ENCODE assay signal across 11 cellular contexts in the genomic region with DNA sequence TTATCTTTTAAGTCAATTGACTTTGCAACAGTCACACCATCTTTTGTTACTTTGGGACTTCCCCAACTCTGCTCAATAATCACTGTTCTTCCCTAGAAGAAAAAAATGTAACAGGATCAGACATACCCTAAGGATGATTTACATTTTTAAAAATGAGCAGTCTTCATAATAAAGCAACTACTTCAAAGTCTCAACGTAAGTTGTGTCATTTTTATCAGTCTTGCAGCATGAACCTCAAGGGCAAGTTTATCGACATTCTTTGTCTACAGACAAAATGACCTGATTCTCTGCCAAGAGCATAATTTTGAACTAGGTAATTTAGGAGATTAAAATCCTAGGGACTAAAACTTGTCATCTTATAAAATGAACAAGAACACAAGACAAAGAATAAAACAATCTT. TPM values are rescaled to one million over a fixed set of nuclear protein-coding genes. Genes with fewer than 3 reads are reported as not detected.
A peak's percentile ranks its signal among the peaks of the same experiment; 100 is the strongest.
DNase-seq lines count a peak whose midpoint lies in the region; ATAC-seq, FAIRE-seq and TF ChIP-seq lines count a peak whose summit lies in the region.
"Had no signal": no experiment of that assay in that cellular context is flagged by ENCODE, and none has a peak within 500 bp of the region (broad histone marks: within the 10 kb centered on the region; RNA-seq: fewer than 3 reads in every experiment).

No MANE protein-coding gene starts in this region.

- H3K36me3 Mint-ChIP-seq in CD8-positive, alpha-beta memory T cell = peaks cover 0 to 81% (median 5%) of the 10 kb centered on the region in 3 donors

- H3K79me2 ChIP-seq in KMS-11 (ENCODE audit: insufficient read depth, low read depth) = peaks cover 94% of the 10 kb centered on the region
- peaks cover 92% of the 10 kb centered on the region for H3K79me2 ChIP-seq in K562 (ENCODE audit: control insufficient read depth, insufficient read depth, low read length)

- no peaks in the 10 kb centered on the region for H3K27me3 Mint-ChIP-seq in CD8-positive, alpha-beta memory T cell
- H3K27me3 Mint-ChIP-seq: naive B cell had no signal

- H3K4me3 Mint-ChIP-seq in CD8-positive, alpha-beta memory T cell = peak overlapping the region; percentile 87 to 99 (median 90)

- no peak overlapping the region for H3K27ac ChIP-seq in CD8-positive, alpha-beta memory T cell (ENCODE audit: low read depth, low read length)
- H3K27ac ChIP-seq in KMS-11 (no peak overlapping the region; the same call in 1 of the 2 replicates), K562 (ENCODE audit: extremely low read depth, low read depth, low read length) (peak overlapping the region; percentile 44; the same call in 1 of the 3 replicates), muscle layer of duodenum (ENCODE audit: low read length) (no peak overlapping the region)

- TF ChIP-seq RAD21 in K562 (CRISPR knock-in tag; conservative IDR thresholded peaks at IDR 0.05 in 1 of 2, IDR thresholded peaks at IDR 0.05 in 1 of 2) = no peak

- CTCF ChIA-PET in CD8-positive, alpha-beta memory T cell (lab: Charles Lee) = interaction anchor here (1.0 to 1.6 kb wide), 2 partner anchors 44 to 384 kb away, joined by 3 to 5 read pairs; a partner anchor contains a TSS
- CTCF ChIA-PET in K562 (lab: Yijun Ruan, JAX; ENCODE audit: low intra/inter-chr PET ratio) = no interaction called here

- no peaks in the 10 kb centered on the region for H3K9me3 Mint-ChIP-seq in CD8-positive, alpha-beta memory T cell
- H3K9me3 Mint-ChIP-seq: naive B cell had no signal

- intact Hi-C loops in K562 (cut with micrococcal nuclease) = loop anchor here (5.0 kb wide), 2 partner anchors 100 to 210 kb away; a partner anchor contains a TSS

- peaks cover 44% of the 10 kb centered on the region for H3K4me1 ChIP-seq in CD8-positive, alpha-beta memory T cell (ENCODE audit: insufficient read depth, low read length)
- H3K4me1 ChIP-seq in KMS-11 (ENCODE audit: low read depth, poor library complexity, severe bottlenecking) (peaks cover 62% of the 10 kb centered on the region), K562 (replicated peaks in 1 of 2; ENCODE audit: control insufficient read depth in 2 of 2, insufficient read depth in 2 of 2, low read length in 2 of 2) (peaks cover 10 to 17% of the 10 kb centered on the region in 2 experiments; a peak in 4 of 5 replicates), muscle layer of duodenum (ENCODE audit: control insufficient read depth in 1 of 2, insufficient read depth in 2 of 2, low read length in 2 of 2) (peaks cover 3 to 35% of the 10 kb centered on the region in 2 donors)

- TF ChIP-seq EP300 in K562 (IDR thresholded peaks at IDR 0.05; ENCODE audit: low read length) = no peak

- H3K9me1 ChIP-seq in K562 (ENCODE audit: control insufficient read depth, insufficient read depth, low read length) = no peaks in the 10 kb centered on the region

- no peak for TF ChIP-seq CTCF in KMS-11 (conservative IDR thresholded peaks at IDR 0.05; ENCODE audit: low read depth, low read length)
- no peak for TF ChIP-seq CTCF in K562 (IDR thresholded peaks at IDR 0.05 in 2 of 3, conservative IDR thresholded peaks at IDR 0.05 in 1 of 3; ENCODE audit: insufficient read depth in 2 of 3, low read depth in 1 of 3, low read length in 3 of 3)

- H3K9me3 ChIP-seq in CD8-positive, alpha-beta memory T cell (ENCODE audit: low read length) = no peaks in the 10 kb centered on the region
- no peaks in the 10 kb centered on the region for H3K9me3 ChIP-seq in K562 (replicated peaks; ENCODE audit: control insufficient read depth, insufficient read depth, low read depth, low read length)
- no peaks in the 10 kb centered on the region for H3K9me3 ChIP-seq in muscle layer of duodenum (ENCODE audit: control insufficient read depth in 1 of 2, low read length in 2 of 2)

- in situ Hi-C loops in K562 (cut with MboI) = no loop called here

- H3K9ac ChIP-seq in KMS-11 = peak overlapping the region; percentile 92; the same call in 1 of the 2 replicates
- peak overlapping the region in 1 of 2 experiments; percentile 99; a peak in 2 of 4 replicates for H3K9ac ChIP-seq in K562 (ENCODE audit: insufficient read depth in 1 of 2, low read depth in 2 of 2, low read length in 2 of 2)

- H3K4me3 ChIP-seq in CD8-positive, alpha-beta memory T cell (ENCODE audit: low read length) = peak overlapping the region; percentile 7
- H3K4me3 ChIP-seq in KMS-11 (IDR thresholded peaks at IDR 0.05; ENCODE audit: insufficient read depth, low read depth, low read length) (peak overlapping the region; percentile 21), K562 (peak overlapping the region; percentile 74), muscle layer of duodenum (ENCODE audit: low read depth in 1 of 2, low read length in 2 of 2) (peak overlapping the region; percentile 82 to 93)

- POLR2A ChIA-PET in CD8-positive, alpha-beta memory T cell (lab: Charles Lee) = no interaction called here
- POLR2A ChIA-PET in K562 (lab: Yijun Ruan, JAX) = interaction anchor here (0.6 to 6.5 kb wide), 4 partner anchors 9 to 18 kb away, joined by 3 to 34 read pairs (median 6); a partner anchor contains a TSS

- no TSS peak for BruUV-seq in K562 (replicated peaks; lab: Mats Ljungman, UMichigan)

- no peak for DNase-seq in CD8-positive, alpha-beta memory T cell
- DNase-seq in K562 (ENCODE audit: extremely low read depth in 1 of 4, low spot score in 3 of 4) (no peak), globus pallidus (ENCODE audit: low spot score) (no peak), NCI-H2107 (lab: John Stamatoyannopoulos, UW) (no peak), germinal center (ENCODE audit: low spot score) (no peak)
- DNase-seq in stimulated activated CD4-positive, alpha-beta T cell treated with anti-CD3 and anti-CD28 coated beads, Interleukin-1b, Interleukin-23, amount 100 ng/mL, for 48 hours = no peak
- DNase-seq: activated gamma-delta T cell, naive B cell, NCI-H1417 had no signal

- peaks cover 52% of the 10 kb centered on the region for H4K20me1 ChIP-seq in KMS-11 (ENCODE audit: insufficient read depth)
- H4K20me1 ChIP-seq in K562 (replicated peaks; ENCODE audit: control insufficient read depth, insufficient read depth, low read length) = peaks cover 14% of the 10 kb centered on the region

- H3K27me3 ChIP-seq in CD8-positive, alpha-beta memory T cell (ENCODE audit: insufficient read depth, low read length, poor library complexity, severe bottlenecking) = no peaks in the 10 kb centered on the region
- H3K27me3 ChIP-seq in KMS-11 (ENCODE audit: insufficient read depth, low read depth) (no peaks in the 10 kb centered on the region), K562 (ENCODE audit: control insufficient read depth in 2 of 2, insufficient read depth in 2 of 2, low read length in 2 of 2) (no peaks in the 10 kb centered on the region), muscle layer of duodenum (ENCODE audit: low read depth, low read length) (no peaks in the 10 kb centered on the region)

- peak overlapping the region; percentile 58 to 99 (median 96) for H3K27ac Mint-ChIP-seq in CD8-positive, alpha-beta memory T cell

- H3K4me1 Mint-ChIP-seq in CD8-positive, alpha-beta memory T cell = peaks cover 49 to 69% (median 63%) of the 10 kb centered on the region in 3 donors

- no peak for ATAC-seq in K562

- H3K36me3 ChIP-seq in CD8-positive, alpha-beta memory T cell (ENCODE audit: insufficient read depth, low read length) = peaks cover 37% of the 10 kb centered on the region
- H3K36me3 ChIP-seq in KMS-11 (ENCODE audit: insufficient read depth) (peaks cover 56% of the 10 kb centered on the region), K562 (ENCODE audit: control insufficient read depth, insufficient read depth, low read length) (peaks cover 78% of the 10 kb centered on the region), muscle layer of duodenum (ENCODE audit: control insufficient read depth in 1 of 2, insufficient read depth in 2 of 2, low read length in 2 of 2) (peaks cover 27 to 47% of the 10 kb centered on the region in 2 donors)

- FAIRE-seq in K562 (lab: Jason Lieb, UNC) = no peak

- no peak for TF ChIP-seq POLR2A in K562 (conservative IDR thresholded peaks at IDR 0.05)

- whole genome bisulfite sequencing in K562 (ENCODE audit: insufficient coverage, low coverage, missing lambda C conversion rate) = 0% methylated on average over 2 of the region's 2 CpGs

- H2AFZ ChIP-seq in KMS-11 (ENCODE audit: low read depth) (no peak overlapping the region), K562 (ENCODE audit: low read depth, low read length) (no peak overlapping the region)

- peak overlapping the region; percentile 83 for H3K4me2 ChIP-seq in KMS-11
- H3K4me2 ChIP-seq in K562 (ENCODE audit: insufficient read depth, low read length) = peak overlapping the region; percentile 95

RNA-seq across cellular contexts. Expression of a gene that starts 2.3 kb away (rescaled TPM):
- 1,000 to 10,000 TPM; 1,152 to 1,183 TPM for total RNA-seq in CD8-positive, alpha-beta memory T cell
- 110 TPM for polyA plus RNA-seq in CD8-positive, alpha-beta memory T cell
- 178 and 396 TPM in 2 replicates for total RNA-seq in K562 (2011; cell fraction: chromatin; rRNA removed; ENCODE audit: low replicate concordance)
- 123 and 133 TPM in 2 replicates for total RNA-seq in K562 (2011; cell fraction: nucleolus; rRNA removed)
- 166 and 176 TPM in 2 replicates for total RNA-seq in K562 (2011; cell fraction: nucleoplasm; rRNA removed)
- total RNA-seq in K562 (2014; rRNA removed) (398 and 400 TPM in 2 replicates), K562 (2014; rRNA removed; fragmentation: Illumina TruSeq; extraction: Trizol) (816 and 890 TPM in 2 replicates), K562 (2015; rRNA removed; fragmentation: Illumina TruSeq; extraction: Trizol) (663 and 710 TPM in 2 replicates), K562 (2021) (561 and 583 TPM in 2 replicates)
- polyA plus RNA-seq in K562 (2011; rRNA removed) (411 and 575 TPM in 2 replicates), K562 (2014; fragmentation: Illumina TruSeq; extraction: Trizol) (654 and 736 TPM in 2 replicates), K562 (2014; fragmentation: Nextera tagmentation; extraction: Ambion mirVana) (1,000 to 10,000 TPM in 1 of 2 experiments, 100 to 1,000 TPM in 1; 622 to 1,014 TPM), K562 (2014; rRNA removed) (508 and 510 TPM in 2 replicates)
- 100 and 172 TPM in 2 replicates for polyA plus RNA-seq in K562 (2011; cell fraction: cytosol; rRNA removed)
- 163 and 169 TPM in 2 replicates for polyA plus RNA-seq in K562 (2011; cell fraction: nucleus; rRNA removed)
- 361 and 520 TPM in 2 replicates for polyA plus RNA-seq in K562 (2012)
- polyA minus RNA-seq in K562 (2011; rRNA and poly(A)+ RNA removed) = 835 and 848 TPM in 2 replicates
- polyA minus RNA-seq in K562 (2011; cell fraction: cytosol; rRNA and poly(A)+ RNA removed) = 305 and 355 TPM in 2 replicates
- polyA minus RNA-seq in K562 (2011; cell fraction: nucleus; rRNA and poly(A)+ RNA removed) = 151 and 279 TPM in 2 replicates

RNA-seq across cellular contexts. Expression of a gene that starts 2.9 kb away (rescaled TPM):
- 100 to 1,000 TPM; 449 to 476 TPM for total RNA-seq in CD8-positive, alpha-beta memory T cell
- 141 TPM for polyA plus RNA-seq in CD8-positive, alpha-beta memory T cell
- total RNA-seq in K562 (2011; cell fraction: chromatin; rRNA removed; ENCODE audit: low replicate concordance) = 32.0 and 68.8 TPM in 2 replicates
- total RNA-seq in K562 (2011; cell fraction: nucleolus; rRNA removed) = 34.5 and 38.0 TPM in 2 replicates
- 51.1 and 56.8 TPM in 2 replicates for total RNA-seq in K562 (2011; cell fraction: nucleoplasm; rRNA removed)
- total RNA-seq in K562 (2014; rRNA removed) = 395 and 427 TPM in 2 replicates
- total RNA-seq in K562 (2014; rRNA removed; fragmentation: Illumina TruSeq; extraction: Trizol) = 649 and 664 TPM in 2 replicates
- total RNA-seq in K562 (2015; rRNA removed; fragmentation: Illumina TruSeq; extraction: Trizol) = 576 and 612 TPM in 2 replicates
- 223 and 261 TPM in 2 replicates for total RNA-seq in K562 (2021)
- polyA plus RNA-seq in K562 (2011; rRNA removed) = 267 and 371 TPM in 2 replicates
- polyA plus RNA-seq in K562 (2011; cell fraction: cytosol; rRNA removed) = 41.1 and 116 TPM in 2 replicates
- 31.9 and 45.6 TPM in 2 replicates for polyA plus RNA-seq in K562 (2011; cell fraction: nucleus; rRNA removed)
- polyA plus RNA-seq in K562 (2012) = 140 and 1,187 TPM in 2 replicates
- polyA plus RNA-seq in K562 (2014; fragmentation: Illumina TruSeq; extraction: Trizol) = 574 and 695 TPM in 2 replicates
- 1,000 to 10,000 TPM in 1 of 2 experiments, 100 to 1,000 TPM in 1; 880 to 1,007 TPM for polyA plus RNA-seq in K562 (2014; fragmentation: Nextera tagmentation; extraction: Ambion mirVana)
- polyA plus RNA-seq in K562 (2014; rRNA removed) = 843 and 986 TPM in 2 replicates
- polyA minus RNA-seq in K562 (2011; rRNA and poly(A)+ RNA removed) = 192 and 215 TPM in 2 replicates
- 29.0 and 38.2 TPM in 2 replicates for polyA minus RNA-seq in K562 (2011; cell fraction: cytosol; rRNA and poly(A)+ RNA removed)
- 30.8 and 50.2 TPM in 2 replicates for polyA minus RNA-seq in K562 (2011; cell fraction: nucleus; rRNA and poly(A)+ RNA removed)

RNA-seq across cellular contexts. Expression of a gene that starts 18.6 kb away (rescaled TPM):
- total RNA-seq in CD8-positive, alpha-beta memory T cell = 10 to 100 TPM; 21.9 to 26.2 TPM
- 26.1 TPM for polyA plus RNA-seq in CD8-positive, alpha-beta memory T cell
- total RNA-seq in K562 (2011; cell fraction: chromatin; rRNA removed; ENCODE audit: low replicate concordance) = 5.9 and 15.8 TPM in 2 replicates
- 3.4 and 3.8 TPM in 2 replicates for total RNA-seq in K562 (2011; cell fraction: nucleolus; rRNA removed)
- total RNA-seq in K562 (2011; cell fraction: nucleoplasm; rRNA removed) = 8.1 and 16.6 TPM in 2 replicates
- 12.2 and 13.5 TPM in 2 replicates for total RNA-seq in K562 (2014; rRNA removed)
- 27.7 and 31.3 TPM in 2 replicates for total RNA-seq in K562 (2014; rRNA removed; fragmentation: Illumina TruSeq; extraction: Trizol)
- 18.1 and 21.0 TPM in 2 replicates for total RNA-seq in K562 (2015; rRNA removed; fragmentation: Illumina TruSeq; extraction: Trizol)
- 13.8 and 16.8 TPM in 2 replicates for total RNA-seq in K562 (2021)
- polyA plus RNA-seq in K562 (2011; rRNA removed) = 15.3 and 25.6 TPM in 2 replicates
- 4.9 and 10.9 TPM in 2 replicates for polyA plus RNA-seq in K562 (2011; cell fraction: cytosol; rRNA removed)
- polyA plus RNA-seq in K562 (2011; cell fraction: nucleus; rRNA removed) = 2.2 and 3.5 TPM in 2 replicates
- 22.2 and 27.7 TPM in 2 replicates for polyA plus RNA-seq in K562 (2012)
- polyA plus RNA-seq in K562 (2014; fragmentation: Illumina TruSeq; extraction: Trizol) = 17.4 and 17.7 TPM in 2 replicates
- 10 to 100 TPM; 29.6 to 30.8 TPM for polyA plus RNA-seq in K562 (2014; fragmentation: Nextera tagmentation; extraction: Ambion mirVana)
- polyA plus RNA-seq in K562 (2014; rRNA removed) = 20.4 and 22.2 TPM in 2 replicates
- polyA minus RNA-seq in K562 (2011; rRNA and poly(A)+ RNA removed) = 23.7 and 28.7 TPM in 2 replicates
- 3.3 and 6.0 TPM in 2 replicates for polyA minus RNA-seq in K562 (2011; cell fraction: cytosol; rRNA and poly(A)+ RNA removed)
- 4.4 and 5.3 TPM in 2 replicates for polyA minus RNA-seq in K562 (2011; cell fraction: nucleus; rRNA and poly(A)+ RNA removed)

RNA-seq across cellular contexts. Expression of a gene that starts 43.9 kb away (rescaled TPM):
- total RNA-seq in CD8-positive, alpha-beta memory T cell = 10 to 100 TPM; 23.4 to 23.7 TPM
- 42.6 TPM for polyA plus RNA-seq in CD8-positive, alpha-beta memory T cell
- total RNA-seq in K562 (2011; cell fraction: chromatin; rRNA removed; ENCODE audit: low replicate concordance) = 8.4 and 11.7 TPM in 2 replicates
- total RNA-seq in K562 (2011; cell fraction: nucleolus; rRNA removed) = 7.0 and 9.7 TPM in 2 replicates
- 10.8 and 22.4 TPM in 2 replicates for total RNA-seq in K562 (2011; cell fraction: nucleoplasm; rRNA removed)
- total RNA-seq in K562 (2014; rRNA removed) = 6.9 and 7.6 TPM in 2 replicates
- 13.1 and 15.9 TPM in 2 replicates for total RNA-seq in K562 (2014; rRNA removed; fragmentation: Illumina TruSeq; extraction: Trizol)
- total RNA-seq in K562 (2015; rRNA removed; fragmentation: Illumina TruSeq; extraction: Trizol) = 10.8 and 11.1 TPM in 2 replicates
- total RNA-seq in K562 (2021) = 8.5 and 9.8 TPM in 2 replicates
- 1.8 and 3.1 TPM in 2 replicates for polyA plus RNA-seq in K562 (2011; rRNA removed)
- 0.86 and 1.4 TPM in 2 replicates for polyA plus RNA-seq in K562 (2011; cell fraction: cytosol; rRNA removed)
- 1.5 and 1.9 TPM in 2 replicates for polyA plus RNA-seq in K562 (2011; cell fraction: nucleus; rRNA removed)
- polyA plus RNA-seq in K562 (2012) = 6.8 and 10.0 TPM in 2 replicates
- 8.8 and 9.7 TPM in 2 replicates for polyA plus RNA-seq in K562 (2014; fragmentation: Illumina TruSeq; extraction: Trizol)
- polyA plus RNA-seq in K562 (2014; fragmentation: Nextera tagmentation; extraction: Ambion mirVana) = 1 to 10 TPM; 7.2 to 7.7 TPM
- polyA plus RNA-seq in K562 (2014; rRNA removed) = 7.1 and 9.3 TPM in 2 replicates
- polyA minus RNA-seq in K562 (2011; rRNA and poly(A)+ RNA removed) = 4.2 and 4.7 TPM in 2 replicates
- 1.1 and 1.7 TPM in 2 replicates for polyA minus RNA-seq in K562 (2011; cell fraction: cytosol; rRNA and poly(A)+ RNA removed)
- 5.7 and 8.9 TPM in 2 replicates for polyA minus RNA-seq in K562 (2011; cell fraction: nucleus; rRNA and poly(A)+ RNA removed)

Comparison
In these comparisons a context has a peak if more than half of its experiments do, and no peak if none do; other contexts are left out.
1. H3K4me3 ChIP-seq: peak in every context shown above with its lines; median percentile 88 in muscle layer of duodenum; 74 in K562; 21 in KMS-11; 7 in CD8-positive, alpha-beta memory T cell.